ENCODE assay signal across 16 cellular contexts in the genomic region with DNA sequence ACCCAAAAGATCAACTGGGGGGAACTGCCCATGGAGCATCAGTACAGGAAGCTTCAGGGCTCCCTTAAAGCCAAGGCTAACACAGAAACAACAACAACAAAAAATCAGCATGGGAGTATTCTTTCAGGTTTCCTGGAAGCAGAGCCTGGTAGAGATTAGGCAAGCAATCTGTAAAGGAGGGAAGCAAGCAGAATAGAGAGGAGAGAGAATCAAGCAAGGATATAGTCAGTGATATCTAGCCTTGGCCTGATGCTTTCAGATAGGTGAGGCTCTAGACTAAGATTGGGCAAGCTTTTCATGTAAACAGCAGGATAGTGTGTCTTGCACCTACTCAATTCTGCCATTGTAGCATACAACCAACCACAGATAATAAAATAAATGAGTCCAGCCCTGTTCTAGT. TPM values are rescaled to one million over a fixed set of nuclear protein-coding genes. Genes with fewer than 3 reads are reported as not detected.
DNase-seq lines count a peak whose midpoint lies in the region; ATAC-seq and TF ChIP-seq lines count a peak whose summit lies in the region.
"Had no signal": no experiment of that assay in that cellular context is flagged by ENCODE, and none has a peak within 500 bp of the region (broad histone marks: within the 10 kb centered on the region; RNA-seq: fewer than 3 reads in every experiment).

No MANE protein-coding gene starts in this region.

- ATAC-seq in GM21526 (IDR thresholded peaks at IDR 0.05; ENCODE audit: low FRiP score, unreplicated experiment): no peak

- H2AFZ ChIP-seq in ACC112 (ENCODE audit: low read length, unreplicated experiment) (no peak overlapping the region), fibroblast of lung (ENCODE audit: low read length) (no peak overlapping the region), osteoblast (ENCODE audit: low read length) (peak overlapping the region; percentile 70)

- no peak for DNase-seq in fibroblast of lung (ENCODE audit: low read depth in 2 of 2)
- DNase-seq in osteoblast (ENCODE audit: insufficient read length, low spot score, missing footprints): no peak
- no peak for DNase-seq in stimulated activated CD4-positive, alpha-beta T cell treated with anti-CD3 and anti-CD28 coated beads, Interleukin-4, amount 100 ng/mL, for 1 hour
- no peak for DNase-seq in ascending aorta (ENCODE audit: low spot score in 2 of 2)
- DNase-seq: DMS79 treated with DMSO at 0.1 percent for 48 hours, KG1, MV-4-11, NCI-H1694 treated with DMSO at 0.1 percent for 48 hours, NCI-H748 treated with DMSO at 0.1 percent for 48 hours, SHP77 treated with DMSO at 0.1 percent for 48 hours had no signal

- H3K79me2 ChIP-seq in ACC112 (ENCODE audit: control insufficient read depth, insufficient read depth, low read length, unreplicated experiment): no peaks in the 10 kb centered on the region
- no peaks in the 10 kb centered on the region for H3K79me2 ChIP-seq in fibroblast of lung (ENCODE audit: control insufficient read depth, insufficient read depth, low read length)
- H3K79me2 ChIP-seq in osteoblast (ENCODE audit: insufficient read depth, low read length): no peaks in the 10 kb centered on the region

- H3K4me1 ChIP-seq in ACC112 (ENCODE audit: control insufficient read depth, insufficient read depth, low read length, unreplicated experiment) (peaks cover 6% of the 10 kb centered on the region), HUES48 (ENCODE audit: control insufficient read depth, insufficient read depth, low read length) (peaks cover 12% of the 10 kb centered on the region), fibroblast of lung (ENCODE audit: control insufficient read depth, extremely low read depth, insufficient read depth, low read length) (peaks cover 3% of the 10 kb centered on the region), osteoblast (ENCODE audit: insufficient read depth, low read length) (peaks cover 10% of the 10 kb centered on the region), ascending aorta (no peaks in the 10 kb centered on the region)
- H3K4me1 ChIP-seq: BLaER1 treated with 17β-estradiol and CSF1 and Interleukin-3, amounts not matched to agents 10 nM and 100 nM had no signal

- H3K27me3 ChIP-seq in ACC112 (ENCODE audit: insufficient read depth, low read length) (no peaks in the 10 kb centered on the region), HUES48 (ENCODE audit: control insufficient read depth, insufficient read depth, low read length) (no peaks in the 10 kb centered on the region), fibroblast of lung (ENCODE audit: control insufficient read depth, insufficient read depth, low read length) (no peaks in the 10 kb centered on the region), osteoblast (ENCODE audit: insufficient read depth, low read length) (no peaks in the 10 kb centered on the region), ascending aorta (no peaks in the 10 kb centered on the region)
- H3K27me3 ChIP-seq: BLaER1 treated with 17β-estradiol and CSF1 and Interleukin-3, amounts not matched to agents 10 nM and 100 nM had no signal

- peak overlapping the region; percentile 59 for H3K27ac ChIP-seq in ACC112 (ENCODE audit: low read depth, low read length)
- H3K27ac ChIP-seq in HUES48 (ENCODE audit: low read depth, low read length): peak overlapping the region; percentile 24
- H3K27ac ChIP-seq in fibroblast of lung (ENCODE audit: insufficient read depth, low read length): peak overlapping the region; percentile 13
- H3K27ac ChIP-seq in osteoblast (ENCODE audit: low read depth, low read length): peak overlapping the region; percentile 64
- H3K27ac ChIP-seq in ascending aorta: no peak overlapping the region
- H3K27ac ChIP-seq: BLaER1 treated with 17β-estradiol and CSF1 and Interleukin-3, amounts not matched to agents 10 nM and 100 nM had no signal

- peak overlapping the region; percentile 8 for H3K4me2 ChIP-seq in fibroblast of lung (ENCODE audit: extremely low read depth, insufficient read depth, low read length)
- H3K4me2 ChIP-seq in osteoblast (ENCODE audit: insufficient read depth, low read length): peak overlapping the region; percentile 8
- H3K4me2 ChIP-seq: BLaER1 treated with 17β-estradiol and CSF1 and Interleukin-3, amounts not matched to agents 10 nM and 100 nM had no signal

- no peaks in the 10 kb centered on the region for H3K9me3 ChIP-seq in HUES48 (ENCODE audit: control insufficient read depth, insufficient read depth, low read length)
- H3K9me3 ChIP-seq in fibroblast of lung (ENCODE audit: control insufficient read depth, insufficient read depth, low read depth, low read length): no peaks in the 10 kb centered on the region
- no peaks in the 10 kb centered on the region for H3K9me3 ChIP-seq in osteoblast (ENCODE audit: low read depth, low read length)
- no peaks in the 10 kb centered on the region for H3K9me3 ChIP-seq in ascending aorta
- H3K9me3 ChIP-seq: BLaER1 treated with 17β-estradiol and CSF1 and Interleukin-3, amounts not matched to agents 10 nM and 100 nM had no signal

- H3K4me3 ChIP-seq in ACC112 (ENCODE audit: low read depth, low read length) (no peak overlapping the region), HUES48 (ENCODE audit: low read depth, low read length) (no peak overlapping the region), fibroblast of lung (replicated peaks in 1 of 4; ENCODE audit: control extremely low read depth in 1 of 4, insufficient read depth in 1 of 4, low read depth in 3 of 4, low read length in 4 of 4) (no peak overlapping the region), osteoblast (ENCODE audit: insufficient read depth, low read length) (no peak overlapping the region), ascending aorta (no peak overlapping the region)
- H3K4me3 ChIP-seq: BLaER1 treated with 17β-estradiol and CSF1 and Interleukin-3, amounts not matched to agents 10 nM and 100 nM had no signal

- intact Hi-C loops in ascending aorta (cut with DNase I): no loop called here

- H3K36me3 ChIP-seq in ACC112 (ENCODE audit: insufficient read depth, low read length) (no peaks in the 10 kb centered on the region), HUES48 (ENCODE audit: control insufficient read depth, insufficient read depth, low read length) (no peaks in the 10 kb centered on the region), fibroblast of lung (ENCODE audit: control insufficient read depth, insufficient read depth, low read length) (no peaks in the 10 kb centered on the region), osteoblast (ENCODE audit: insufficient read depth, low read length) (no peaks in the 10 kb centered on the region), ascending aorta (no peaks in the 10 kb centered on the region)
- H3K36me3 ChIP-seq: BLaER1 treated with 17β-estradiol and CSF1 and Interleukin-3, amounts not matched to agents 10 nM and 100 nM had no signal

- H3K9ac ChIP-seq in HUES48 (ENCODE audit: low read depth, low read length): peak overlapping the region; percentile 9; the same call in 1 of the 2 replicates
- no peak overlapping the region for H3K9ac ChIP-seq in fibroblast of lung (ENCODE audit: insufficient read depth, low read length)
- H3K9ac ChIP-seq: BLaER1 treated with 17β-estradiol and CSF1 and Interleukin-3, amounts not matched to agents 10 nM and 100 nM had no signal

- no peaks in the 10 kb centered on the region for H4K20me1 ChIP-seq in fibroblast of lung (ENCODE audit: control insufficient read depth, extremely low read depth, insufficient read depth, low read length)
- no peaks in the 10 kb centered on the region for H4K20me1 ChIP-seq in osteoblast (ENCODE audit: insufficient read depth, low read length)
- H4K20me1 ChIP-seq: BLaER1 treated with 17β-estradiol and CSF1 and Interleukin-3, amounts not matched to agents 10 nM and 100 nM had no signal

- TF ChIP-seq CTCF in fibroblast of lung (conservative IDR thresholded peaks at IDR 0.05 in 1 of 2, IDR thresholded peaks at IDR 0.05 in 1 of 2; ENCODE audit: low read depth in 1 of 2, low read length in 2 of 2) (no peak), osteoblast (IDR thresholded peaks at IDR 0.05; ENCODE audit: extremely low read depth, low read depth, low read length) (no peak), ascending aorta (IDR thresholded peaks at IDR 0.05) (no peak)

RNA-seq across cellular contexts. Expression of a gene that starts 44.4 kb away (rescaled TPM):
- 5.9 and 16.2 TPM in 2 replicates for total RNA-seq in fibroblast of lung
- 1.9 and 3.9 TPM in 2 replicates for polyA plus RNA-seq in fibroblast of lung
- 1.9 and 3.5 TPM in 2 replicates for polyA plus RNA-seq in fibroblast of lung (2012)
- polyA minus RNA-seq in fibroblast of lung (ENCODE audit: low replicate concordance): 5.7 and 55.7 TPM in 2 replicates
- total RNA-seq in osteoblast: 2.2 and 3.5 TPM in 2 replicates
- 2.8 TPM for total RNA-seq in ascending aorta
- total RNA-seq: NCI-H460, OCI-LY7 had no signal

Comparison
In these comparisons a context has a peak if more than half of its experiments do, and no peak if none do; other contexts are left out.
1. H3K27ac ChIP-seq: peak in ACC112 (single experiment), HUES48 (single experiment), fibroblast of lung (single experiment) and osteoblast (single experiment); none in ascending aorta (0 of 2).